Comparison of ENCODE assay signal across 8 cellular contexts in the genomic region with DNA sequence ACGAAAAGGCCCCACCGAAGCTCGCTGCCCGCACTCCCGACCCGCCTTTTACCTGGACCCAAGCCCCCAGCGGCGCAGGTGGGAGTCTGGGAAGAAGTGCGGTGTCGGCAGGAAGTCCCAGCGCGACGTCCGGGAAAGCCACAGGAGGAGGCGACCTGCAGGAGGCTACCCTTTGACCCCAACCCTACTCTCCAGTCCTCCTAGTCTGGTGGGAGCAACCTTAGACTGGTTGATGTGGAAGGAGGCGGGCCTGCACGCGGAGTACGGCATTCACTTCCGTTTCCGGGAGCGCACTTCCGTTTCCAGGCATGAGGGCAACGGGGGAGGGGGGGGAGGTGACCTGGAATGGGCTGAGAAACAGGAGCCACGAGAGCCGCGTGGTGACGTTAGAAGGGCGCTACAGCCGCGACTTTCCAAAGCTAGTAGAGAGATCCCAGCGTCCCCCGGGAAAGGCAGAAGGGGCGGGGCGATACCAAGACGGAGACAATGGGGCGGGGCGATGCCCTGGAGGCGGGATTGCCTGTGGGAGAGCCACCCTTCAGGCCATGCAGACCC. TPM values are rescaled to one million over a fixed set of nuclear protein-coding genes. Genes with fewer than 3 reads are reported as not detected.
DNase-seq lines count a peak whose midpoint lies in the region; ATAC-seq and TF ChIP-seq lines count a peak whose summit lies in the region.

No MANE protein-coding gene starts in this region.

- H3K27ac ChIP-seq in GM23248: peak overlapping the region; percentile 36
- no peak overlapping the region for H3K27ac ChIP-seq in SK-N-MC
- H3K27ac ChIP-seq in H9 (ENCODE audit: insufficient read length, low read depth, low read length): no peak overlapping the region

- no peak overlapping the region for H2BK5ac ChIP-seq in H9 (ENCODE audit: insufficient read length, low read length)

- no peak overlapping the region for H2BK20ac ChIP-seq in H9 (ENCODE audit: low read depth, low read length, poor library complexity, severe bottlenecking)

- H3F3A ChIP-seq in GM23248 (ENCODE audit: insufficient read depth): peaks cover 8% of the 10 kb centered on the region; the same call in 1 of the 2 replicates

- peak overlapping the region; percentile 79 for H3K4me2 ChIP-seq in GM23248 (ENCODE audit: unreplicated experiment)
- no peak overlapping the region for H3K4me2 ChIP-seq in H9 (ENCODE audit: insufficient read depth, insufficient read length, low read length)

- no peaks in the 10 kb centered on the region for H3K79me1 ChIP-seq in H9 (ENCODE audit: insufficient read depth, low read depth, low read length, poor library complexity, severe bottlenecking)

- H3K56ac ChIP-seq in H9 (ENCODE audit: insufficient read length, low read depth, low read length): no peak overlapping the region

- DNase-seq in GM23248 (peak; percentile 95), SK-N-MC (ENCODE audit: low read depth, low spot score) (no peak), amygdala (lab: John Stamatoyannopoulos, UW) (peak in 41 of 56 donors; percentile 0 to 65 (median 19)), iPS-NIHi11 (ENCODE audit: low spot score) (peak; percentile 45), mesothelial cell of epicardium (ENCODE audit: low spot score in 2 of 2, unreplicated experiment in 2 of 2) (no peak), H9 (no peak)
- DNase-seq in stimulated activated CD4-positive, alpha-beta T cell treated with anti-CD3 and anti-CD28 coated beads, Interleukin-1b, Interleukin-23, amount 100 ng/mL, for 48 hours: peak; percentile 62

- H3K9ac ChIP-seq in GM23248 (peak overlapping the region; percentile 79), SK-N-MC (ENCODE audit: insufficient read length) (no peak overlapping the region), H9 (ENCODE audit: extremely low read depth, insufficient read length, low read length) (no peak overlapping the region)

- no peak overlapping the region for H2AK5ac ChIP-seq in H9 (ENCODE audit: insufficient read length, low read length)

- H3K9me3 Mint-ChIP-seq in mesothelial cell of epicardium: peaks cover 64% of the 10 kb centered on the region
- H3K9me3 Mint-ChIP-seq in H9: peaks cover 84% of the 10 kb centered on the region in 2 experiments

- H4K20me1 ChIP-seq in GM23248 (ENCODE audit: insufficient read depth): no peaks in the 10 kb centered on the region
- H4K20me1 ChIP-seq in H9 (ENCODE audit: control insufficient read depth, insufficient read depth, insufficient read length): no peaks in the 10 kb centered on the region

- H3K36me3 Mint-ChIP-seq in mesothelial cell of epicardium: peaks cover 21% of the 10 kb centered on the region
- H3K36me3 Mint-ChIP-seq in H9 (ENCODE audit: insufficient read depth in 1 of 3, low read depth in 3 of 3): peaks cover 16 to 39% (median 22%) of the 10 kb centered on the region in 3 experiments

- H3K9me3 ChIP-seq in GM23248 (ENCODE audit: low read depth): no peaks in the 10 kb centered on the region
- H3K9me3 ChIP-seq in SK-N-MC (ENCODE audit: low read depth, low read length): peaks cover 7% of the 10 kb centered on the region; the same call in 1 of the 2 replicates
- H3K9me3 ChIP-seq in H9 (ENCODE audit: control insufficient read depth, low read depth, low read length): peaks cover 63% of the 10 kb centered on the region

- no peaks in the 10 kb centered on the region for H3K23me2 ChIP-seq in H9 (ENCODE audit: insufficient read length, low read depth, low read length, poor library complexity, severe bottlenecking)

- no peak overlapping the region for H3T11ph ChIP-seq in H9 (ENCODE audit: low read length)

- H4K5ac ChIP-seq in H9 (ENCODE audit: insufficient read length, low read depth, low read length): no peak overlapping the region

- no peak overlapping the region for H3K14ac ChIP-seq in H9 (ENCODE audit: insufficient read depth, low read length)

- TF ChIP-seq CTCF in mesothelial cell of epicardium (IDR thresholded peaks at IDR 0.05; ENCODE audit: unreplicated experiment) (no peak), H9 (conservative IDR thresholded peaks at IDR 0.05) (no peak)

- H3K4me1 ChIP-seq in GM23248 (ENCODE audit: insufficient read depth): 0 out of 2 replicates have a peak, but pooled peaks cover 6% of the 10 kb centered on the region
- H3K4me1 ChIP-seq in H9 (ENCODE audit: insufficient read depth, low read length): no peaks in the 10 kb centered on the region

- in situ Hi-C loops in GM23248 (cut with MboI): no loop called here

- H3K79me2 ChIP-seq in GM23248 (ENCODE audit: insufficient read depth) (peaks cover 38% of the 10 kb centered on the region), H9 (ENCODE audit: insufficient read depth, low read length) (no peaks in the 10 kb centered on the region)

- no peaks in the 10 kb centered on the region for H3K4me1 Mint-ChIP-seq in mesothelial cell of epicardium
- no peaks in the 10 kb centered on the region for H3K4me1 Mint-ChIP-seq in H9

- H3K9me2 ChIP-seq in GM23248 (ENCODE audit: insufficient read depth): no peaks in the 10 kb centered on the region

- no peak overlapping the region for H3K23ac ChIP-seq in H9 (ENCODE audit: insufficient read length, low read depth, low read length)

- no peak overlapping the region for H4K91ac ChIP-seq in H9 (ENCODE audit: insufficient read length, low read depth, low read length)

- peak overlapping the region; percentile 83 for H3K4me3 ChIP-seq in GM23248
- H3K4me3 ChIP-seq in SK-N-MC: peak overlapping the region; percentile 60

- no peak overlapping the region for H2BK12ac ChIP-seq in H9 (ENCODE audit: insufficient read length, low read depth, low read length)

- no peak overlapping the region for H2BK120ac ChIP-seq in H9 (ENCODE audit: low read depth, low read length, poor library complexity, severe bottlenecking)

- no peak overlapping the region for H3K4ac ChIP-seq in H9 (ENCODE audit: low read depth, low read length)

- H3K4me3 Mint-ChIP-seq in mesothelial cell of epicardium: no peak overlapping the region
- H3K4me3 Mint-ChIP-seq in H9: no peak overlapping the region

- H3K36me3 ChIP-seq in GM23248 (ENCODE audit: low read depth): peaks cover 6% of the 10 kb centered on the region; the same call in 1 of the 2 replicates
- H3K36me3 ChIP-seq in SK-N-MC (ENCODE audit: insufficient read depth, low read length): 0 out of 2 replicates have a peak, but pooled peaks cover 2% of the 10 kb centered on the region

- H2AFZ ChIP-seq in GM23248 (peak overlapping the region; percentile 96), H9 (ENCODE audit: low read length) (no peak overlapping the region)

- ATAC-seq in GM19395 (IDR thresholded peaks at IDR 0.05; ENCODE audit: unreplicated experiment): no peak

- no peaks in the 10 kb centered on the region for H3K27me3 Mint-ChIP-seq in mesothelial cell of epicardium (ENCODE audit: low read depth)
- H3K27me3 Mint-ChIP-seq in H9 (ENCODE audit: low read depth): peaks cover 5% of the 10 kb centered on the region

- H3K27ac Mint-ChIP-seq in mesothelial cell of epicardium (no peak overlapping the region), H9 (no peak overlapping the region)

- no peak overlapping the region for H2BK15ac ChIP-seq in H9 (ENCODE audit: low read depth, low read length)

- WGBS in GM23248 (ENCODE audit: low coverage in 1 of 2, low lambda C conversion rate in 2 of 2, missing lambda C conversion rate in 2 of 2), 2 experiments: 3 to 5% methylated on average over 32 to 37 of the region's 39 CpGs
- no CpG with 5 or more reads among the region's 39 CpGs for WGBS in H9 (ENCODE audit: extremely low coverage, insufficient read length, low lambda C conversion rate)

- no peak overlapping the region for H3K18ac ChIP-seq in H9 (ENCODE audit: insufficient read length, low read depth, low read length)

- H4K8ac ChIP-seq in H9 (replicated peaks; ENCODE audit: insufficient read length, low read depth, low read length): no peak overlapping the region

- H3K27me3 ChIP-seq in GM23248 (replicated peaks; ENCODE audit: insufficient read depth) (no peaks in the 10 kb centered on the region), H9 (ENCODE audit: insufficient read depth, low read length) (no peaks in the 10 kb centered on the region)

RNA-seq across cellular contexts. Expression of a gene that starts 28.5 kb away (rescaled TPM):
- 16.1 and 18.5 TPM in 2 replicates for total RNA-seq in GM23248 (2014; rRNA removed; shearing (Covaris generic))
- polyA plus RNA-seq in GM23248 (2016; fragmentation: Nextera tagmentation; extraction: Ambion mirVana): 7.4 and 8.1 TPM in 2 replicates
- total RNA-seq in mesothelial cell of epicardium (54.8 to 59.8 TPM (median 54.9 TPM) in 3 replicates), H9 (2021) (14.7 and 15.4 TPM in 2 replicates)

RNA-seq across cellular contexts. Expression of a gene that starts 44.1 kb away (rescaled TPM):
- 1.8 and 3.2 TPM in 2 replicates for total RNA-seq in GM23248 (2014; rRNA removed; shearing (Covaris generic))
- 0.61 and 1.2 TPM in 2 replicates for polyA plus RNA-seq in GM23248 (2016; fragmentation: Nextera tagmentation; extraction: Ambion mirVana)
- total RNA-seq in mesothelial cell of epicardium (8.7 to 12.6 TPM (median 10.6 TPM) in 3 replicates), H9 (2021) (5.7 TPM in 2 replicates)

Comparison
In these comparisons a context has a peak if more than half of its experiments do, and no peak if none do; other contexts are left out.
1. DNase-seq: peak in GM23248 (single experiment), amygdala (41 of 56), iPS-NIHi11 (single experiment) and stimulated activated CD4-positive, alpha-beta T cell treated with anti-CD3 and anti-CD28 coated beads, Interleukin-1b, Interleukin-23, amount 100 ng/mL, for 48 hours (single experiment); none in SK-N-MC (single experiment), mesothelial cell of epicardium (0 of 2) and H9 (single experiment).